1 cellular context compared by ENCODE assay signal in genomic region chr10:68230268-68230667, GRCh38.
TF ChIP-seq lines count a peak whose summit lies in the region.

No MANE protein-coding gene starts in this region.

TF ChIP-seq in HepG2, 621 proteins besides CTCF, POLR2A, EP300 and RAD21 (continued from another document):
- TF ChIP-seq ZNF513 (CRISPR knock-in tag; conservative IDR thresholded peaks at IDR 0.05) (no peak), JUNB (CRISPR knock-in tag; IDR thresholded peaks at IDR 0.05; ENCODE audit: borderline replicate concordance) (no peak), TRIM24 (CRISPR knock-in tag; IDR thresholded peaks at IDR 0.05) (no peak), TFAP4 (IDR thresholded peaks at IDR 0.05; ENCODE audit: borderline replicate concordance, low read depth) (no peak), DPF2 (CRISPR knock-in tag; IDR thresholded peaks at IDR 0.05; ENCODE audit: borderline replicate concordance, low read depth) (no peak), CEBPG (CRISPR knock-in tag; IDR thresholded peaks at IDR 0.05) (no peak), NR2F2 (IDR thresholded peaks at IDR 0.05; ENCODE audit: borderline replicate concordance, low read depth) (no peak), CENPX (CRISPR knock-in tag; IDR thresholded peaks at IDR 0.05) (no peak), ZNF292 (CRISPR knock-in tag; IDR thresholded peaks at IDR 0.05; ENCODE audit: borderline replicate concordance, low read depth) (no peak), ZFY (CRISPR knock-in tag; IDR thresholded peaks at IDR 0.05) (no peak), KLF12 (CRISPR knock-in tag; IDR thresholded peaks at IDR 0.05; ENCODE audit: borderline replicate concordance) (no peak), RBAK (CRISPR knock-in tag; IDR thresholded peaks at IDR 0.05) (no peak), ZNF407 (CRISPR knock-in tag; IDR thresholded peaks at IDR 0.05; ENCODE audit: not compliant biosample characterization) (no peak), CC2D1A (CRISPR knock-in tag; IDR thresholded peaks at IDR 0.05) (no peak)
TF ChIP-seq in HepG2: peak in this region for 0.
